ENCODE assay signal across 14 cellular contexts in genomic region chr11:78800756-78801155, GRCh38.
DNase-seq lines count a peak whose midpoint lies in the region; ATAC-seq and TF ChIP-seq lines count a peak whose summit lies in the region.
"Had no signal": no experiment of that assay in that cellular context is flagged by ENCODE, and none has a peak within 500 bp of the region (broad histone marks: within the 10 kb centered on the region; RNA-seq: fewer than 3 reads in every experiment).

No MANE protein-coding gene starts in this region.

- H2BK15ac ChIP-seq in mesenchymal stem cell (ENCODE audit: low read depth, poor library complexity, severe bottlenecking), result no peak overlapping the region

- no peak overlapping the region for H3K4me2 ChIP-seq in mesenchymal stem cell (ENCODE audit: low read length, poor library complexity, severe bottlenecking)

- H3K9ac ChIP-seq in mesenchymal stem cell (ENCODE audit: low read length), result peak overlapping the region; percentile 69
- H3K9ac ChIP-seq in subcutaneous abdominal adipose tissue (ENCODE audit: low read length in 5 of 5), result peak overlapping the region in 1 of 5 donors; percentile 17

- H2BK12ac ChIP-seq in mesenchymal stem cell (ENCODE audit: low read length in 2 of 2), result peak overlapping the region in 1 of 2 experiments; percentile 18

- no peaks in the 10 kb centered on the region for H3K9me3 Mint-ChIP-seq in activated naive CD4-positive, alpha-beta T cell treated with anti-CD3 and anti-CD28 coated beads, Interleukin-2, amount 10 ng/mL, durations not matched to agents 7 days and 5 days
- H3K9me3 Mint-ChIP-seq: CD8-positive, alpha-beta T cell had no signal

- peak overlapping the region; percentile 98 for H2BK120ac ChIP-seq in mesenchymal stem cell (ENCODE audit: low read depth, low read length)

- no peak for TF ChIP-seq CTCF in brain microvascular endothelial cell (IDR thresholded peaks at IDR 0.05; ENCODE audit: low read depth, low read length, missing control alignments)

- H2BK5ac ChIP-seq in mesenchymal stem cell (ENCODE audit: low read depth, low read length, poor library complexity, severe bottlenecking), result no peak overlapping the region

- H3K4me3 ChIP-seq in brain microvascular endothelial cell (ENCODE audit: low read depth, low read length), result no peak overlapping the region
- no peak overlapping the region for H3K4me3 ChIP-seq in mesenchymal stem cell (ENCODE audit: insufficient read depth in 1 of 2, low read depth in 1 of 2, low read length in 2 of 2)
- no peak overlapping the region for H3K4me3 ChIP-seq in subcutaneous abdominal adipose tissue (ENCODE audit: low read depth in 1 of 5, low read length in 5 of 5)
- H3K4me3 ChIP-seq: SJCRH30 had no signal

- CTCF ChIA-PET in activated naive CD4-positive, alpha-beta T cell treated with anti-CD3 and anti-CD28 coated beads, Interleukin-2, amount 10 ng/mL, durations not matched to agents 7 days and 5 days (lab: Charles Lee), result interaction anchor here (0.6 to 2.4 kb wide), 4 partner anchors 9 to 299 kb away, joined by 3 to 11 read pairs (median 4); no protein-coding TSS in a partner anchor

- no peaks in the 10 kb centered on the region for H3K79me1 ChIP-seq in mesenchymal stem cell (replicated peaks; ENCODE audit: low read length, poor library complexity, severe bottlenecking)

- peaks cover 7% of the 10 kb centered on the region for H3K27me3 Mint-ChIP-seq in activated naive CD4-positive, alpha-beta T cell treated with anti-CD3 and anti-CD28 coated beads, Interleukin-2, amount 10 ng/mL, durations not matched to agents 7 days and 5 days

- H3K9me3 ChIP-seq in mesenchymal stem cell (ENCODE audit: control insufficient read depth, low read length) (no peaks in the 10 kb centered on the region), subcutaneous abdominal adipose tissue (ENCODE audit: control insufficient read depth in 5 of 5, low read length in 5 of 5) (no peaks in the 10 kb centered on the region)
- H3K9me3 ChIP-seq: SJCRH30 had no signal

- WGBS in mesenchymal stem cell, result 75% methylated on average over 2 of the region's 2 CpGs

- no peak overlapping the region for H3K27ac Mint-ChIP-seq in activated naive CD4-positive, alpha-beta T cell treated with anti-CD3 and anti-CD28 coated beads, Interleukin-2, amount 10 ng/mL, durations not matched to agents 7 days and 5 days
- H3K27ac Mint-ChIP-seq: CD8-positive, alpha-beta T cell had no signal

- H3K23ac ChIP-seq in mesenchymal stem cell (ENCODE audit: low read length in 2 of 2), result no peak overlapping the region

- H4K8ac ChIP-seq in mesenchymal stem cell (ENCODE audit: low read length), result peak overlapping the region; percentile 70

- no peak overlapping the region for H3K14ac ChIP-seq in mesenchymal stem cell (ENCODE audit: low read length in 2 of 2)

- H3K36me3 Mint-ChIP-seq in activated naive CD4-positive, alpha-beta T cell treated with anti-CD3 and anti-CD28 coated beads, Interleukin-2, amount 10 ng/mL, durations not matched to agents 7 days and 5 days, result no peaks in the 10 kb centered on the region
- H3K36me3 Mint-ChIP-seq: CD8-positive, alpha-beta T cell had no signal

- H3K4me1 ChIP-seq in mesenchymal stem cell (ENCODE audit: control insufficient read depth, insufficient read depth, low read depth, low read length) (peaks cover 24% of the 10 kb centered on the region), subcutaneous abdominal adipose tissue (ENCODE audit: control insufficient read depth in 5 of 5, insufficient read depth in 5 of 5, low read length in 5 of 5) (peaks cover 10 to 46% (median 42%) of the 10 kb centered on the region in 5 donors)
- H3K4me1 ChIP-seq: SJCRH30 had no signal

- DNase-seq in H4 (ENCODE audit: low spot score), result peak; percentile 7
- DNase-seq in brain microvascular endothelial cell, result no peak
- no peak for DNase-seq in mesenchymal stem cell
- DNase-seq in AG08395 (ENCODE audit: low spot score), result no peak
- DNase-seq in NCI-H1694 treated with DMSO at 0.1 percent for 48 hours (lab: John Stamatoyannopoulos, UW), result no peak
- no peak for DNase-seq in activated naive CD4-positive, alpha-beta T cell treated with anti-CD3 and anti-CD28 coated beads, Interleukin-2, amount 10 ng/mL, durations not matched to agents 7 days and 5 days
- DNase-seq: activated gamma-delta T cell; CD8-positive, alpha-beta T cell; central memory CD4-positive, alpha-beta T cell; GDM1; SJCRH30; stimulated activated CD8-positive, alpha-beta memory T cell treated with anti-CD3 and anti-CD28 coated beads, Interleukin-4, amount 100 ng/mL, for 48 hours had no signal

- no peak overlapping the region for H2AK5ac ChIP-seq in mesenchymal stem cell (ENCODE audit: low read length, severe bottlenecking)

- peak overlapping the region; percentile 79 to 82 for H3K4ac ChIP-seq in mesenchymal stem cell (ENCODE audit: low read depth in 1 of 2, low read length in 2 of 2)

- ATAC-seq in HG02642 (IDR thresholded peaks at IDR 0.05; ENCODE audit: poor library complexity, unreplicated experiment), result no peak
- ATAC-seq: CD8-positive, alpha-beta T cell had no signal

- no peaks in the 10 kb centered on the region for H3K4me1 Mint-ChIP-seq in activated naive CD4-positive, alpha-beta T cell treated with anti-CD3 and anti-CD28 coated beads, Interleukin-2, amount 10 ng/mL, durations not matched to agents 7 days and 5 days

- H3K36me3 ChIP-seq in brain microvascular endothelial cell (replicated peaks) (no peaks in the 10 kb centered on the region), mesenchymal stem cell (ENCODE audit: control insufficient read depth in 1 of 2, insufficient read depth in 2 of 2, low read depth in 1 of 2, low read length in 2 of 2) (peaks cover 0 to 6% of the 10 kb centered on the region in 2 experiments), subcutaneous abdominal adipose tissue (ENCODE audit: control insufficient read depth in 5 of 5, insufficient read depth in 5 of 5, low read length in 5 of 5) (peaks cover 0 to 3% (median 0%) of the 10 kb centered on the region in 5 donors)
- H3K36me3 ChIP-seq: SJCRH30 had no signal

- H4K91ac ChIP-seq in mesenchymal stem cell (ENCODE audit: low read length), result peak overlapping the region; percentile 43

- no peak overlapping the region for H3K4me3 Mint-ChIP-seq in activated naive CD4-positive, alpha-beta T cell treated with anti-CD3 and anti-CD28 coated beads, Interleukin-2, amount 10 ng/mL, durations not matched to agents 7 days and 5 days
- H3K4me3 Mint-ChIP-seq: CD8-positive, alpha-beta T cell had no signal

- in situ Hi-C loops in brain microvascular endothelial cell (cut with HindIII; ENCODE audit: low pct_ligation_motif_present, low sequenced_read_pairs), result no loop called here

- H2AFZ ChIP-seq in mesenchymal stem cell (ENCODE audit: low read depth, low read length), result no peak overlapping the region

- H3K27ac ChIP-seq in brain microvascular endothelial cell (peak overlapping the region; percentile 89), mesenchymal stem cell (ENCODE audit: low read length, poor library complexity, severe bottlenecking) (peak overlapping the region; percentile 88), subcutaneous abdominal adipose tissue (ENCODE audit: low read depth, low read length) (peak overlapping the region; percentile 84)
- H3K27ac ChIP-seq: SJCRH30 had no signal

- no peaks in the 10 kb centered on the region for H3K27me3 ChIP-seq in brain microvascular endothelial cell (replicated peaks)
- no peaks in the 10 kb centered on the region for H3K27me3 ChIP-seq in mesenchymal stem cell (ENCODE audit: control insufficient read depth in 1 of 2, insufficient read depth in 1 of 2, low read length in 2 of 2)
- no peaks in the 10 kb centered on the region for H3K27me3 ChIP-seq in subcutaneous abdominal adipose tissue (ENCODE audit: control insufficient read depth in 5 of 5, insufficient read depth in 4 of 5, low read length in 5 of 5)
- H3K27me3 ChIP-seq: SJCRH30 had no signal

- peak overlapping the region; percentile 79 to 99 for H3K18ac ChIP-seq in mesenchymal stem cell (ENCODE audit: low read depth in 1 of 2, low read length in 2 of 2)
